ENCODE assay signal across 4 cellular contexts in genomic region chr3:126581569-126581968, GRCh38. TPM values are rescaled to one million over a fixed set of nuclear protein-coding genes. Genes with fewer than 3 reads are reported as not detected.
"Had no signal": no experiment of that assay in that cellular context is flagged by ENCODE, and none has a peak within 500 bp of the region (broad histone marks: within the 10 kb centered on the region; RNA-seq: fewer than 3 reads in every experiment).

No MANE protein-coding gene starts in this region.

- DNase-seq: GDM1, GF-D8 had no signal

- H3K4me3 ChIP-seq: GM12878 had no signal

RNA-seq across cellular contexts. Expression of gene C3orf22, which starts 22.8 kb away (rescaled TPM):
- total RNA-seq: G401, GM12878 had no signal
- polyA plus RNA-seq: GM12878 had no signal

RNA-seq across cellular contexts. Expression of gene CHST13, which starts 57.6 kb away (rescaled TPM):
- total RNA-seq: GM12878 had no signal
- polyA plus RNA-seq: GM12878 had no signal
